In the genomic region with DNA sequence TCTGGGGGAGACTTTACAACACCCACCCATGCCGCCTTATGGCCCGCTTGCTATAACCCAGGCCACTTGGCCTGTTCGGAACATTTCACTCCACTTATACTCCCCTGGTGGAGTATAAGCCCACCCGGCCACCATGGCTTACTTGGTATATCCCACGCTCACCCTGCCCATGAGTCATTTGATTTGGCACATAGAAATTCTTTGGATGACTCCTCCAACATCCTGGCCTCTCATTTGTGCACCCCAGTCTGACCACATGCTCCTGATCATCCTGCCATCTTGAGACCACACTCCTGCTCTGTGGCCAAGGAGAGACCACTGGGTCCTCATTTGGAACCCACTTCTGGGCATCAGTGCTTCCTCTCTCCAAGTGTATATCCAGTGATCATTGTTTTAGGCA, we compare ENCODE assay signal across 31 cellular contexts. TPM values are rescaled to one million over a fixed set of nuclear protein-coding genes. Genes with fewer than 3 reads are reported as not detected.
DNase-seq lines count a peak whose midpoint lies in the region; ATAC-seq and TF ChIP-seq lines count a peak whose summit lies in the region.
"Had no signal": no experiment of that assay in that cellular context is flagged by ENCODE, and none has a peak within 500 bp of the region (broad histone marks: within the 10 kb centered on the region; RNA-seq: fewer than 3 reads in every experiment).

No MANE protein-coding gene starts in this region.

- no peak for ATAC-seq in GM21825 (IDR thresholded peaks at IDR 0.05; ENCODE audit: unreplicated experiment)
- ATAC-seq in stimulated activated effector memory CD8-positive, alpha-beta T cell treated with anti-CD3 and anti-CD28 coated beads, Interleukin-12 subunit alpha, Interleukin-12 subunit beta, amount 100 ng/mL, for 72 hours: no peak
- ATAC-seq in GM21381 (IDR thresholded peaks at IDR 0.05; ENCODE audit: unreplicated experiment): no peak

- in situ Hi-C loops in brain microvascular endothelial cell (cut with HindIII; ENCODE audit: low pct_ligation_motif_present, low sequenced_read_pairs): no loop called here

- H3K4me2 ChIP-seq in osteoblast (ENCODE audit: insufficient read depth, low read length): no peak overlapping the region

- no peak overlapping the region for H3K4me3 ChIP-seq in MG63
- no peak overlapping the region for H3K4me3 ChIP-seq in brain microvascular endothelial cell (ENCODE audit: low read depth, low read length)
- no peak overlapping the region for H3K4me3 ChIP-seq in osteoblast (ENCODE audit: insufficient read depth, low read length)
- H3K4me3 ChIP-seq: ascending aorta, dorsolateral prefrontal cortex, ovary had no signal

- no peaks in the 10 kb centered on the region for H3K36me3 Mint-ChIP-seq in stimulated activated effector memory CD8-positive, alpha-beta T cell treated with anti-CD3 and anti-CD28 coated beads, Interleukin-12 subunit alpha, Interleukin-12 subunit beta, amount 100 ng/mL, for 72 hours
- H3K36me3 Mint-ChIP-seq: activated naive CD8-positive, alpha-beta T cell had no signal

- no peaks in the 10 kb centered on the region for H3K4me1 ChIP-seq in osteoblast (ENCODE audit: insufficient read depth, low read length)

- no peak overlapping the region for H3K4me3 Mint-ChIP-seq in stimulated activated effector memory CD8-positive, alpha-beta T cell treated with anti-CD3 and anti-CD28 coated beads, Interleukin-12 subunit alpha, Interleukin-12 subunit beta, amount 100 ng/mL, for 72 hours
- H3K4me3 Mint-ChIP-seq: activated CD4-positive, alpha-beta memory T cell treated with anti-CD3 and anti-CD28 coated beads, Interleukin-2, amount 10 ng/mL, durations not matched to agents 7 days and 5 days; activated naive CD8-positive, alpha-beta T cell; nephron progenitor cell had no signal

- H3K4me1 Mint-ChIP-seq in stimulated activated effector memory CD8-positive, alpha-beta T cell treated with anti-CD3 and anti-CD28 coated beads, Interleukin-12 subunit alpha, Interleukin-12 subunit beta, amount 100 ng/mL, for 72 hours: peaks cover 19% of the 10 kb centered on the region

- H3K36me3 ChIP-seq in MG63 (peaks cover 95% of the 10 kb centered on the region), brain microvascular endothelial cell (replicated peaks) (peaks cover 84% of the 10 kb centered on the region), osteoblast (ENCODE audit: insufficient read depth, low read length) (peaks cover 91% of the 10 kb centered on the region)
- H3K36me3 ChIP-seq: ovary had no signal

- no peak overlapping the region for H3K27ac Mint-ChIP-seq in stimulated activated effector memory CD8-positive, alpha-beta T cell treated with anti-CD3 and anti-CD28 coated beads, Interleukin-12 subunit alpha, Interleukin-12 subunit beta, amount 100 ng/mL, for 72 hours
- H3K27ac Mint-ChIP-seq: activated CD4-positive, alpha-beta memory T cell treated with anti-CD3 and anti-CD28 coated beads, Interleukin-2, amount 10 ng/mL, durations not matched to agents 7 days and 5 days; activated naive CD8-positive, alpha-beta T cell; nephron progenitor cell had no signal

- H3K9me3 Mint-ChIP-seq in stimulated activated effector memory CD8-positive, alpha-beta T cell treated with anti-CD3 and anti-CD28 coated beads, Interleukin-12 subunit alpha, Interleukin-12 subunit beta, amount 100 ng/mL, for 72 hours: no peaks in the 10 kb centered on the region
- H3K9me3 Mint-ChIP-seq: nephron progenitor cell had no signal

- H2AFZ ChIP-seq in osteoblast (ENCODE audit: low read length): no peak overlapping the region

- peaks cover 67% of the 10 kb centered on the region for H4K20me1 ChIP-seq in osteoblast (ENCODE audit: insufficient read depth, low read length)

- H3K27ac ChIP-seq in brain microvascular endothelial cell: no peak overlapping the region
- no peak overlapping the region for H3K27ac ChIP-seq in osteoblast (ENCODE audit: low read depth, low read length)
- H3K27ac ChIP-seq: ascending aorta, HL-60, ovary had no signal

- no peaks in the 10 kb centered on the region for H3K9me3 ChIP-seq in MG63
- no peaks in the 10 kb centered on the region for H3K9me3 ChIP-seq in osteoblast (ENCODE audit: low read depth, low read length)
- H3K9me3 ChIP-seq: ascending aorta, ovary had no signal

- H3K79me2 ChIP-seq in osteoblast (ENCODE audit: insufficient read depth, low read length): peaks cover 61% of the 10 kb centered on the region

- no peak for TF ChIP-seq CTCF in GM20000 (IDR thresholded peaks at IDR 0.05; ENCODE audit: extremely low read depth, missing control alignments)
- TF ChIP-seq CTCF in brain microvascular endothelial cell (IDR thresholded peaks at IDR 0.05; ENCODE audit: low read depth, low read length, missing control alignments): no peak
- TF ChIP-seq CTCF in osteoblast (IDR thresholded peaks at IDR 0.05; ENCODE audit: extremely low read depth, low read depth, low read length): no peak

- H3K27me3 ChIP-seq in MG63 (no peaks in the 10 kb centered on the region), brain microvascular endothelial cell (replicated peaks) (no peaks in the 10 kb centered on the region), osteoblast (ENCODE audit: insufficient read depth, low read length) (no peaks in the 10 kb centered on the region)
- H3K27me3 ChIP-seq: ascending aorta, dorsolateral prefrontal cortex, ovary had no signal

- DNase-seq in GM20000 (ENCODE audit: low spot score): peak; percentile 5
- DNase-seq in MG63: peak; percentile 37
- DNase-seq in brain microvascular endothelial cell: peak; percentile 29
- DNase-seq in osteoblast (ENCODE audit: insufficient read length, low spot score, missing footprints): peak; percentile 94
- no peak for DNase-seq in stimulated activated effector memory CD8-positive, alpha-beta T cell treated with anti-CD3 and anti-CD28 coated beads, Interleukin-12 subunit alpha, Interleukin-12 subunit beta, amount 100 ng/mL, for 72 hours (ENCODE audit: low spot score in 2 of 2)
- DNase-seq: activated CD4-positive, alpha-beta memory T cell treated with anti-CD3 and anti-CD28 coated beads, Interleukin-2, amount 10 ng/mL, durations not matched to agents 7 days and 5 days; activated CD4-positive, alpha-beta T cell treated with anti-CD3 and anti-CD28 coated beads for 1 hour; activated effector memory CD4-positive, alpha-beta T cell treated with Interleukin-2 at 50 U/mL for 16 hours; C1 segment of cervical spinal cord; central memory CD4-positive, alpha-beta T cell; COR-L47; DMS53; dorsolateral prefrontal cortex; Kasumi-1; mammary epithelial cell; NCI-H1048; NCI-H1694 treated with DMSO at 0.1 percent for 48 hours; nephron progenitor cell; ovary; RPMI8226; trophoblast cell had no signal

RNA-seq across cellular contexts. Expression of a gene that starts 5.2 kb away (rescaled TPM):
- total RNA-seq in MG63 (2014; rRNA removed; shearing (Covaris generic); ENCODE audit: low replicate concordance): 8.2 and 31.7 TPM in 2 replicates
- 9.4 and 12.7 TPM in 2 replicates for total RNA-seq in osteoblast

RNA-seq across cellular contexts. Expression of a gene that starts 25.5 kb away (rescaled TPM):
- not detected in 2 replicates for total RNA-seq in MG63 (2014; rRNA removed; shearing (Covaris generic); ENCODE audit: low replicate concordance)
- total RNA-seq in osteoblast: 5.4 and 6.2 TPM in 2 replicates
- total RNA-seq: activated CD4-positive, alpha-beta memory T cell treated with anti-CD3 and anti-CD28 coated beads, Interleukin-2, amount 10 ng/mL, durations not matched to agents 7 days and 5 days; endothelial cell of umbilical vein; kidney epithelial cell; renal cortical epithelial cell; SK-MEL-5; T-helper 1 cell treated with Interleukin-12 subunit alpha and Interleukin-12 subunit beta and Interleukin-4 antibody, amounts not matched to agents 30 ng/mL and 1 ng/mL, for 36 hours had no signal

RNA-seq across cellular contexts. Expression of a gene that starts 51.7 kb away (rescaled TPM):
- not detected in 2 replicates for total RNA-seq in MG63 (2014; rRNA removed; shearing (Covaris generic); ENCODE audit: low replicate concordance)
- not detected in 2 replicates for total RNA-seq in osteoblast
- total RNA-seq: activated CD4-positive, alpha-beta memory T cell treated with anti-CD3 and anti-CD28 coated beads, Interleukin-2, amount 10 ng/mL, durations not matched to agents 7 days and 5 days; endothelial cell of umbilical vein; kidney epithelial cell; mammary epithelial cell; renal cortical epithelial cell; SK-MEL-5; T-helper 1 cell treated with Interleukin-12 subunit alpha and Interleukin-12 subunit beta and Interleukin-4 antibody, amounts not matched to agents 30 ng/mL and 1 ng/mL, for 36 hours had no signal

RNA-seq across cellular contexts. Expression of a gene that starts 53.4 kb away (rescaled TPM):
- not detected in 2 replicates for total RNA-seq in MG63 (2014; rRNA removed; shearing (Covaris generic); ENCODE audit: low replicate concordance)
- 4.4 and 5.1 TPM in 2 replicates for total RNA-seq in osteoblast
- total RNA-seq: activated CD4-positive, alpha-beta memory T cell treated with anti-CD3 and anti-CD28 coated beads, Interleukin-2, amount 10 ng/mL, durations not matched to agents 7 days and 5 days; endothelial cell of umbilical vein; kidney epithelial cell; SK-MEL-5; T-helper 1 cell treated with Interleukin-12 subunit alpha and Interleukin-12 subunit beta and Interleukin-4 antibody, amounts not matched to agents 30 ng/mL and 1 ng/mL, for 36 hours had no signal

Comparison
In these comparisons a context has a peak if more than half of its experiments do, and no peak if none do; other contexts are left out.
1. DNase-seq: peak in GM20000 (single experiment), MG63 (single experiment), brain microvascular endothelial cell (single experiment) and osteoblast (single experiment); none in stimulated activated effector memory CD8-positive, alpha-beta T cell treated with anti-CD3 and anti-CD28 coated beads, Interleukin-12 subunit alpha, Interleukin-12 subunit beta, amount 100 ng/mL, for 72 hours (0 of 2).